19 cellular contexts compared by ENCODE assay signal in genomic region chr7:157375410-157375809, GRCh38. TPM values are rescaled to one million over a fixed set of nuclear protein-coding genes. Genes with fewer than 3 reads are reported as not detected.
DNase-seq lines count a peak whose midpoint lies in the region; ATAC-seq and TF ChIP-seq lines count a peak whose summit lies in the region.
"Had no signal": no experiment of that assay in that cellular context is flagged by ENCODE, and none has a peak within 500 bp of the region (broad histone marks: within the 10 kb centered on the region; RNA-seq: fewer than 3 reads in every experiment).

No MANE protein-coding gene starts in this region.

- no peak for TF ChIP-seq POLR2A in vagina (IDR thresholded peaks at IDR 0.05)

- POLR2A ChIA-PET in A673 (lab: Charles Lee; ENCODE audit: low non-redundant PET): no interaction called here
- POLR2A ChIA-PET in CD4-positive, alpha-beta memory T cell (lab: Charles Lee; ENCODE audit: partially characterized antibody): no interaction called here

- H3K27ac Mint-ChIP-seq in CD4-positive, alpha-beta memory T cell: peak overlapping the region in 5 of 7 donors; percentile 6 to 78 (median 42)
- peak overlapping the region; percentile 74 for H3K27ac Mint-ChIP-seq in activated naive CD8-positive, alpha-beta T cell treated with anti-CD3 and anti-CD28 coated beads for 36 hours
- H3K27ac Mint-ChIP-seq in natural killer cell: peak overlapping the region; percentile 66 to 72

- no peak for DNase-seq in A673 (ENCODE audit: low spot score)
- DNase-seq in CD4-positive, alpha-beta memory T cell: no peak
- DNase-seq in activated naive CD8-positive, alpha-beta T cell treated with anti-CD3 and anti-CD28 coated beads for 36 hours: no peak
- DNase-seq in natural killer cell: no peak
- DNase-seq in vagina (ENCODE audit: extremely low spot score in 2 of 2): no peak
- DNase-seq: activated CD4-positive, alpha-beta T cell treated with anti-CD3 and anti-CD28 coated beads for 48 hours; AML-193; body of pancreas; DMS153; esophagus squamous epithelium; mesendoderm; NCI-H1694 treated with DMSO at 0.1 percent for 48 hours; NCI-H446 treated with DMSO at 0.1 percent for 48 hours; SHP77; stimulated activated CD4-positive, alpha-beta T cell treated with anti-CD3 and anti-CD28 coated beads, Interleukin-2, amount 100 ng/mL, for 24 hours; testis had no signal

- no TSS peak for BruUV-seq in A673 (replicated peaks; lab: Mats Ljungman, UMichigan)

- no peaks in the 10 kb centered on the region for H3K9me3 ChIP-seq in A673 (ENCODE audit: low read depth, low read length, poor library complexity, severe bottlenecking)
- no peaks in the 10 kb centered on the region for H3K9me3 ChIP-seq in CD4-positive, alpha-beta memory T cell (ENCODE audit: control insufficient read depth in 1 of 2, low read length in 2 of 2)
- H3K9me3 ChIP-seq in vagina: no peaks in the 10 kb centered on the region
- H3K9me3 ChIP-seq: body of pancreas, esophagus squamous epithelium, testis had no signal

- H3K4me1 ChIP-seq in A673 (ENCODE audit: insufficient read depth, low read length, poor library complexity, severe bottlenecking): peaks cover 9% of the 10 kb centered on the region
- peaks cover 39% of the 10 kb centered on the region for H3K4me1 ChIP-seq in CD4-positive, alpha-beta memory T cell (ENCODE audit: insufficient read depth, low read length)
- peaks cover 28% of the 10 kb centered on the region for H3K4me1 ChIP-seq in vagina
- H3K4me1 ChIP-seq: body of pancreas had no signal

- H3K27ac ChIP-seq in A673 (ENCODE audit: low read depth, low read length, poor library complexity, severe bottlenecking): peak overlapping the region; percentile 49
- H3K27ac ChIP-seq in CD4-positive, alpha-beta memory T cell (ENCODE audit: low read depth, low read length): no peak overlapping the region
- no peak overlapping the region for H3K27ac ChIP-seq in vagina
- H3K27ac ChIP-seq: body of pancreas, esophagus squamous epithelium, testis had no signal

- H3K36me3 ChIP-seq in A673 (ENCODE audit: insufficient read depth, low read length, poor library complexity, severe bottlenecking): peaks cover 24% of the 10 kb centered on the region
- H3K36me3 ChIP-seq in CD4-positive, alpha-beta memory T cell (ENCODE audit: insufficient read depth, low read length): peaks cover 31% of the 10 kb centered on the region
- peaks cover 0 to 13% of the 10 kb centered on the region in 2 donors for H3K36me3 ChIP-seq in vagina

- no peaks in the 10 kb centered on the region for H3K27me3 Mint-ChIP-seq in CD4-positive, alpha-beta memory T cell
- H3K27me3 Mint-ChIP-seq in activated naive CD8-positive, alpha-beta T cell treated with anti-CD3 and anti-CD28 coated beads for 36 hours: no peaks in the 10 kb centered on the region
- no peaks in the 10 kb centered on the region for H3K27me3 Mint-ChIP-seq in natural killer cell (ENCODE audit: low read depth in 2 of 2)

- CTCF ChIA-PET in A673 (lab: Charles Lee): no interaction called here
- CTCF ChIA-PET in CD4-positive, alpha-beta memory T cell (lab: Charles Lee; ENCODE audit: partially characterized antibody): interaction anchor here (0.7 to 2.5 kb wide), 3 partner anchors 11 to 36 kb away, joined by 3 to 11 read pairs (median 3); no protein-coding TSS in a partner anchor

- no peak for TF ChIP-seq CTCF in A673 (conservative IDR thresholded peaks at IDR 0.05; ENCODE audit: low read depth, low read length)
- no peak for TF ChIP-seq CTCF in natural killer cell (IDR thresholded peaks at IDR 0.05)
- TF ChIP-seq CTCF in vagina (IDR thresholded peaks at IDR 0.05): no peak

- intact Hi-C loops in A673 (cut with micrococcal nuclease; ENCODE audit: unreplicated experiment) (no loop called here), natural killer cell (cut with micrococcal nuclease) (loop anchor here (5.0 kb wide), 1 partner anchor 33 kb away; no protein-coding TSS in a partner anchor), vagina (cut with DNase I) (no loop called here)
- intact Hi-C loops in CD4-positive, alpha-beta memory T cell (cut with micrococcal nuclease): no loop called here

- H3K4me3 Mint-ChIP-seq in CD4-positive, alpha-beta memory T cell: peak overlapping the region in 2 of 8 donors; percentile 14 to 25
- no peak overlapping the region for H3K4me3 Mint-ChIP-seq in activated naive CD8-positive, alpha-beta T cell treated with anti-CD3 and anti-CD28 coated beads for 36 hours
- peak overlapping the region; percentile 43 for H3K4me3 Mint-ChIP-seq in natural killer cell

- peaks cover 51 to 77% (median 62%) of the 10 kb centered on the region in 4 donors for H3K4me1 Mint-ChIP-seq in CD4-positive, alpha-beta memory T cell
- H3K4me1 Mint-ChIP-seq in activated naive CD8-positive, alpha-beta T cell treated with anti-CD3 and anti-CD28 coated beads for 36 hours: peaks cover 55% of the 10 kb centered on the region
- peaks cover 78 to 80% of the 10 kb centered on the region in 2 donors for H3K4me1 Mint-ChIP-seq in natural killer cell

- ATAC-seq in natural killer cell: no peak
- ATAC-seq in HG03354 (IDR thresholded peaks at IDR 0.05; ENCODE audit: poor library complexity, severe bottlenecking, unreplicated experiment): no peak
- ATAC-seq in HG02759 (IDR thresholded peaks at IDR 0.05; ENCODE audit: unreplicated experiment): no peak
- ATAC-seq: body of pancreas, sciatic nerve had no signal

- H3K27me3 ChIP-seq in A673 (replicated peaks; ENCODE audit: insufficient read depth, low read depth, low read length, poor library complexity) (no peaks in the 10 kb centered on the region), vagina (no peaks in the 10 kb centered on the region)
- H3K27me3 ChIP-seq in CD4-positive, alpha-beta memory T cell (ENCODE audit: insufficient read depth, low read length): no peaks in the 10 kb centered on the region
- H3K27me3 ChIP-seq: body of pancreas, esophagus squamous epithelium, testis had no signal

- H3K36me3 Mint-ChIP-seq in CD4-positive, alpha-beta memory T cell: peaks cover 31 to 70% of the 10 kb centered on the region in 2 donors
- peaks cover 28% of the 10 kb centered on the region for H3K36me3 Mint-ChIP-seq in activated naive CD8-positive, alpha-beta T cell treated with anti-CD3 and anti-CD28 coated beads for 36 hours
- no peaks in the 10 kb centered on the region for H3K36me3 Mint-ChIP-seq in natural killer cell

- no peak overlapping the region for H3K4me3 ChIP-seq in A673 (ENCODE audit: low read depth, low read length, poor library complexity, severe bottlenecking)
- H3K4me3 ChIP-seq in CD4-positive, alpha-beta memory T cell (ENCODE audit: low read length in 2 of 2): no peak overlapping the region
- H3K4me3 ChIP-seq in vagina: no peak overlapping the region
- H3K4me3 ChIP-seq: body of pancreas, esophagus squamous epithelium, testis had no signal

- H3K9me3 Mint-ChIP-seq in CD4-positive, alpha-beta memory T cell: no peaks in the 10 kb centered on the region
- H3K9me3 Mint-ChIP-seq in activated naive CD8-positive, alpha-beta T cell treated with anti-CD3 and anti-CD28 coated beads for 36 hours: no peaks in the 10 kb centered on the region
- no peaks in the 10 kb centered on the region for H3K9me3 Mint-ChIP-seq in natural killer cell

RNA-seq across cellular contexts. Expression of gene DNAJB6, which starts 38.6 kb away (rescaled TPM):
- 133 and 146 TPM in 2 replicates for total RNA-seq in A673 (2021)
- total RNA-seq in CD4-positive, alpha-beta memory T cell: 10 to 100 TPM; 85.6 to 90.1 TPM
- polyA plus RNA-seq in CD4-positive, alpha-beta memory T cell: 100 to 1,000 TPM; 116 to 169 TPM
- total RNA-seq in activated naive CD8-positive, alpha-beta T cell treated with anti-CD3 and anti-CD28 coated beads for 36 hours: 10 to 100 TPM; 77.5 to 78.0 TPM
- 100 to 1,000 TPM; 309 to 343 (median 340) TPM for total RNA-seq in natural killer cell
- 93.1 TPM for total RNA-seq in vagina
